ENCODE assay signal across 14 cellular contexts in genomic region chr10:8035641-8036520, GRCh38. TPM values are rescaled to one million over a fixed set of nuclear protein-coding genes. Genes with fewer than 3 reads are reported as not detected.
DNase-seq lines count a peak whose midpoint lies in the region; ATAC-seq, FAIRE-seq and TF ChIP-seq lines count a peak whose summit lies in the region.
"Had no signal": no experiment of that assay in that cellular context is flagged by ENCODE, and none has a peak within 500 bp of the region (broad histone marks: within the 10 kb centered on the region; RNA-seq: fewer than 3 reads in every experiment).

No MANE protein-coding gene starts in this region.

- no peaks in the 10 kb centered on the region for H3K36me3 ChIP-seq in iPS-20b (ENCODE audit: insufficient read depth, low read depth, low read length)
- no peaks in the 10 kb centered on the region for H3K36me3 ChIP-seq in skeletal muscle satellite cell (ENCODE audit: insufficient read depth, low read length)
- H3K36me3 ChIP-seq in left ventricle myocardium inferior, result no peaks in the 10 kb centered on the region
- H3K36me3 ChIP-seq: sigmoid colon had no signal

- TF ChIP-seq CTCF in activated CD8-positive, alpha-beta T cell treated with anti-CD3 and anti-CD28 coated beads for 36 hours (IDR thresholded peaks at IDR 0.05), result no peak
- no peak for TF ChIP-seq CTCF in left ventricle myocardium inferior (IDR thresholded peaks at IDR 0.05; ENCODE audit: borderline replicate concordance)

- DNase-seq in activated CD8-positive, alpha-beta T cell treated with anti-CD3 and anti-CD28 coated beads for 36 hours, result no peak
- no peak for DNase-seq in activated CD8-positive, alpha-beta T cell treated with anti-CD3 and anti-CD28 coated beads, Interleukin-2, amount 10 ng/mL, durations not matched to agents 7 days and 5 days
- peak in 1 of 2 donors; percentile 11 for DNase-seq in activated T-cell treated with anti-CD3 and anti-CD28 coated beads, Interleukin-2, amount 50 U/mL, for 72 hours
- DNase-seq in HuH-7.5 (ENCODE audit: low spot score), result no peak
- DNase-seq in GM12892 (ENCODE audit: insufficient read length), result no peak
- no peak for DNase-seq in left ventricle myocardium inferior
- DNase-seq: KBM-7, NCI-H2081, sigmoid colon had no signal

- peaks cover 2% of the 10 kb centered on the region for H3K36me3 Mint-ChIP-seq in activated CD8-positive, alpha-beta T cell treated with anti-CD3 and anti-CD28 coated beads for 36 hours (ENCODE audit: low read depth)
- H3K36me3 Mint-ChIP-seq in activated CD8-positive, alpha-beta T cell treated with anti-CD3 and anti-CD28 coated beads, Interleukin-2, amount 10 ng/mL, durations not matched to agents 7 days and 5 days (ENCODE audit: low read depth), result peaks cover 4% of the 10 kb centered on the region
- H3K36me3 Mint-ChIP-seq in activated T-cell treated with anti-CD3 and anti-CD28 coated beads, Interleukin-2, amount 50 U/mL, for 72 hours (ENCODE audit: insufficient read depth in 2 of 2), result peaks cover 6 to 7% of the 10 kb centered on the region in 2 donors

- TF ChIP-seq POLR2A in GM12892 (IDR thresholded peaks at IDR 0.05; ENCODE audit: low read depth, low read length), result no peak

- H3K4me1 Mint-ChIP-seq in activated CD8-positive, alpha-beta T cell treated with anti-CD3 and anti-CD28 coated beads for 36 hours (ENCODE audit: low read depth), result peaks cover 21% of the 10 kb centered on the region
- H3K4me1 Mint-ChIP-seq in activated CD8-positive, alpha-beta T cell treated with anti-CD3 and anti-CD28 coated beads, Interleukin-2, amount 10 ng/mL, durations not matched to agents 7 days and 5 days (ENCODE audit: low read depth), result peaks cover 28% of the 10 kb centered on the region
- H3K4me1 Mint-ChIP-seq in activated T-cell treated with anti-CD3 and anti-CD28 coated beads, Interleukin-2, amount 50 U/mL, for 72 hours (ENCODE audit: low read depth), result peaks cover 36% of the 10 kb centered on the region

- H3K4me1 ChIP-seq in iPS-20b (ENCODE audit: insufficient read depth, low read length) (peaks cover 8% of the 10 kb centered on the region; the same call in 1 of the 2 replicates), skeletal muscle satellite cell (ENCODE audit: control insufficient read depth, insufficient read depth, low read length) (peaks cover 16% of the 10 kb centered on the region), left ventricle myocardium inferior (peaks cover 46% of the 10 kb centered on the region)

- H3K27me3 ChIP-seq in iPS-20b (ENCODE audit: insufficient read depth, low read length) (peaks cover 100% of the 10 kb centered on the region), skeletal muscle satellite cell (ENCODE audit: control insufficient read depth, insufficient read depth, low read length) (peaks cover 92% of the 10 kb centered on the region), left ventricle myocardium inferior (ENCODE audit: low read depth) (peaks cover 100% of the 10 kb centered on the region)

- POLR2A ChIA-PET in activated CD8-positive, alpha-beta T cell treated with anti-CD3 and anti-CD28 coated beads for 36 hours (lab: Charles Lee), result no interaction called here
- POLR2A ChIA-PET in activated CD8-positive, alpha-beta T cell treated with anti-CD3 and anti-CD28 coated beads, Interleukin-2, amount 10 ng/mL, durations not matched to agents 7 days and 5 days (lab: Charles Lee), result no interaction called here

- H3K27ac Mint-ChIP-seq in activated CD8-positive, alpha-beta T cell treated with anti-CD3 and anti-CD28 coated beads for 36 hours, result no peak overlapping the region
- no peak overlapping the region for H3K27ac Mint-ChIP-seq in activated CD8-positive, alpha-beta T cell treated with anti-CD3 and anti-CD28 coated beads, Interleukin-2, amount 10 ng/mL, durations not matched to agents 7 days and 5 days
- peak overlapping the region; percentile 32 for H3K27ac Mint-ChIP-seq in activated T-cell treated with anti-CD3 and anti-CD28 coated beads, Interleukin-2, amount 50 U/mL, for 72 hours

- no peak for ATAC-seq in activated CD8-positive, alpha-beta T cell treated with anti-CD3 and anti-CD28 coated beads for 36 hours
- ATAC-seq in activated CD8-positive, alpha-beta T cell treated with anti-CD3 and anti-CD28 coated beads, Interleukin-2, amount 10 ng/mL, durations not matched to agents 7 days and 5 days, result no peak
- ATAC-seq in activated T-cell treated with anti-CD3 and anti-CD28 coated beads, Interleukin-2, amount 50 U/mL, for 72 hours (replicated peaks in 1 of 2), result peak in 1 of 2 donors; percentile 30

- intact Hi-C loops in activated CD8-positive, alpha-beta T cell treated with anti-CD3 and anti-CD28 coated beads for 36 hours (cut with micrococcal nuclease), result no loop called here
- intact Hi-C loops in left ventricle myocardium inferior (cut with micrococcal nuclease), result no loop called here

- FAIRE-seq in GM12892 (lab: Jason Lieb, UNC), result no peak
- FAIRE-seq: bronchial epithelial cell, GM18507 had no signal

- H3K4me3 ChIP-seq in iPS-20b (ENCODE audit: low read length), result 0 out of 2 replicates have a peak overlapping the region, but pooled peaks have one; percentile 40
- H3K4me3 ChIP-seq in skeletal muscle satellite cell (ENCODE audit: low read length), result no peak overlapping the region
- H3K4me3 ChIP-seq in left ventricle myocardium inferior, result no peak overlapping the region

- H3K9me3 ChIP-seq in iPS-20b (ENCODE audit: insufficient read depth, low read depth, low read length) (peaks cover 8% of the 10 kb centered on the region; the same call in 1 of the 2 replicates), skeletal muscle satellite cell (replicated peaks; ENCODE audit: low read length) (no peaks in the 10 kb centered on the region), left ventricle myocardium inferior (replicated peaks) (no peaks in the 10 kb centered on the region)
- H3K9me3 ChIP-seq: sigmoid colon had no signal

- H3K9me3 Mint-ChIP-seq in activated CD8-positive, alpha-beta T cell treated with anti-CD3 and anti-CD28 coated beads for 36 hours, result no peaks in the 10 kb centered on the region
- H3K9me3 Mint-ChIP-seq in activated CD8-positive, alpha-beta T cell treated with anti-CD3 and anti-CD28 coated beads, Interleukin-2, amount 10 ng/mL, durations not matched to agents 7 days and 5 days (ENCODE audit: insufficient read depth), result no peaks in the 10 kb centered on the region
- H3K9me3 Mint-ChIP-seq in activated T-cell treated with anti-CD3 and anti-CD28 coated beads, Interleukin-2, amount 50 U/mL, for 72 hours, result peaks cover 0 to 2% of the 10 kb centered on the region in 2 donors

- H3K27me3 Mint-ChIP-seq in activated CD8-positive, alpha-beta T cell treated with anti-CD3 and anti-CD28 coated beads for 36 hours, result peaks cover 75% of the 10 kb centered on the region
- H3K27me3 Mint-ChIP-seq in activated CD8-positive, alpha-beta T cell treated with anti-CD3 and anti-CD28 coated beads, Interleukin-2, amount 10 ng/mL, durations not matched to agents 7 days and 5 days (ENCODE audit: low read depth), result peaks cover 73% of the 10 kb centered on the region
- peaks cover 73% of the 10 kb centered on the region for H3K27me3 Mint-ChIP-seq in activated T-cell treated with anti-CD3 and anti-CD28 coated beads, Interleukin-2, amount 50 U/mL, for 72 hours (ENCODE audit: low read depth)

- H3K9ac ChIP-seq in iPS-20b (ENCODE audit: low read depth, low read length) (no peak overlapping the region), skeletal muscle satellite cell (ENCODE audit: low read depth, low read length) (no peak overlapping the region)

- peak overlapping the region; percentile 6 for H3K4me2 ChIP-seq in skeletal muscle satellite cell (ENCODE audit: low read length)

- CTCF ChIA-PET in activated CD8-positive, alpha-beta T cell treated with anti-CD3 and anti-CD28 coated beads for 36 hours (lab: Charles Lee), result no interaction called here
- CTCF ChIA-PET in activated CD8-positive, alpha-beta T cell treated with anti-CD3 and anti-CD28 coated beads, Interleukin-2, amount 10 ng/mL, durations not matched to agents 7 days and 5 days (lab: Charles Lee), result no interaction called here

- peak overlapping the region; percentile 23 for H3K4me3 Mint-ChIP-seq in activated CD8-positive, alpha-beta T cell treated with anti-CD3 and anti-CD28 coated beads for 36 hours
- no peak overlapping the region for H3K4me3 Mint-ChIP-seq in activated CD8-positive, alpha-beta T cell treated with anti-CD3 and anti-CD28 coated beads, Interleukin-2, amount 10 ng/mL, durations not matched to agents 7 days and 5 days
- H3K4me3 Mint-ChIP-seq in activated T-cell treated with anti-CD3 and anti-CD28 coated beads, Interleukin-2, amount 50 U/mL, for 72 hours, result peak overlapping the region; percentile 68 to 76

- no peak overlapping the region for H3K27ac ChIP-seq in iPS-20b (ENCODE audit: low read length)
- no peak overlapping the region for H3K27ac ChIP-seq in left ventricle myocardium inferior (replicated peaks)
- H3K27ac ChIP-seq: sigmoid colon had no signal

RNA-seq across cellular contexts. Expression of gene GATA3, which starts 18.6 kb away (rescaled TPM):
- total RNA-seq in activated CD8-positive, alpha-beta T cell treated with anti-CD3 and anti-CD28 coated beads for 36 hours, result 10 to 100 TPM; 24.4 to 27.2 TPM
- 10 to 100 TPM; 42.5 to 44.9 TPM for total RNA-seq in activated CD8-positive, alpha-beta T cell treated with anti-CD3 and anti-CD28 coated beads, Interleukin-2, amount 10 ng/mL, durations not matched to agents 7 days and 5 days
- 10 to 100 TPM; 40.4 to 50.2 TPM for total RNA-seq in activated T-cell treated with anti-CD3 and anti-CD28 coated beads, Interleukin-2, amount 50 U/mL, for 72 hours
- total RNA-seq in skeletal muscle satellite cell (2012; rRNA removed), result 0.22 TPM in 1 of 2 replicates, not detected in the other
- 2.8 TPM for polyA plus RNA-seq in GM12892 (2012; ENCODE audit: missing spikeins)
- 1.4 TPM for total RNA-seq in left ventricle myocardium inferior
- total RNA-seq: OCI-LY7, sigmoid colon had no signal

Comparison
In these comparisons a context has a peak if more than half of its experiments do, and no peak if none do; other contexts are left out.
1. RNA of gene GATA3, which starts 18.6 kb away (total RNA-seq): 40.4 to 50.2 TPM in activated T-cell treated with anti-CD3 and anti-CD28 coated beads, Interleukin-2, amount 50 U/mL, for 72 hours, 42.5 to 44.9 TPM in activated CD8-positive, alpha-beta T cell treated with anti-CD3 and anti-CD28 coated beads, Interleukin-2, amount 10 ng/mL, durations not matched to agents 7 days and 5 days and 24.4 to 27.2 TPM in activated CD8-positive, alpha-beta T cell treated with anti-CD3 and anti-CD28 coated beads for 36 hours; 1.4 TPM in left ventricle myocardium inferior (single experiment); every median in the first group is over 10 times any median in the second.